Comparison of ENCODE assay signal across 24 cellular contexts in genomic region chr18:10088734-10089133, GRCh38.
"Had no signal": no experiment of that assay in that cellular context is flagged by ENCODE, and none has a peak within 500 bp of the region (broad histone marks: within the 10 kb centered on the region; RNA-seq: fewer than 3 reads in every experiment).

No MANE protein-coding gene starts in this region.

- H3K27ac ChIP-seq: dorsolateral prefrontal cortex, epithelial cell of prostate, esophagus muscularis mucosa, ovary, psoas muscle, sigmoid colon, stomach, tibial artery had no signal

- H3K27me3 ChIP-seq: esophagus muscularis mucosa, ovary, sigmoid colon, stomach, tibial artery had no signal

- H3K4me3 ChIP-seq: dorsolateral prefrontal cortex, esophagus muscularis mucosa, ovary, psoas muscle, sigmoid colon, stomach, tibial artery had no signal

- H3K4me1 ChIP-seq: esophagus muscularis mucosa, psoas muscle, sigmoid colon, stomach, tibial artery had no signal

- FAIRE-seq: colon, kidney had no signal

- DNase-seq: dorsolateral prefrontal cortex; effector CD4-positive, alpha-beta T cell; foreskin melanocyte; glutamatergic neuron; hypothalamus; kidney; mesenchymal stem cell; naive thymus-derived CD8-positive, alpha-beta T cell; occipital lobe; ovary; posterior cingulate gyrus; psoas muscle; right cardiac atrium; sigmoid colon; stimulated activated CD4-positive, alpha-beta T cell treated with anti-CD3 and anti-CD28 coated beads, Interleukin-2, amount 100 ng/mL, for 24 hours; stimulated activated CD4-positive, alpha-beta T cell treated with anti-CD3 and anti-CD28 coated beads, Interleukin-4, amount 100 ng/mL, for 24 hours; stimulated activated naive CD4-positive, alpha-beta T cell treated with Interleukin-2 at 50 U/mL for 16 hours; stomach; tibial artery had no signal

- ATAC-seq: left lobe of liver; naive thymus-derived CD8-positive, alpha-beta T cell; psoas muscle; right cardiac atrium; stimulated activated effector memory CD8-positive, alpha-beta T cell treated with anti-CD3 and anti-CD28 coated beads, Interleukin-12 subunit alpha, Interleukin-12 subunit beta, amount 100 ng/mL, for 72 hours had no signal

- H3K36me3 ChIP-seq: esophagus muscularis mucosa, ovary, sigmoid colon, stomach, tibial artery had no signal

- H3K9me3 ChIP-seq: esophagus muscularis mucosa, ovary, psoas muscle, sigmoid colon had no signal
